30 cellular contexts compared by ENCODE assay signal in genomic region chr16:79001156-79001997, GRCh38.
A peak's percentile ranks its signal among the peaks of the same experiment; 100 is the strongest.
DNase-seq lines count a peak whose midpoint lies in the region; FAIRE-seq and TF ChIP-seq lines count a peak whose summit lies in the region.
"Had no signal": no experiment of that assay in that cellular context is flagged by ENCODE, and none has a peak within 500 bp of the region (broad histone marks: within the 10 kb centered on the region; RNA-seq: fewer than 3 reads in every experiment).

No MANE protein-coding gene starts in this region.

- H4K20me1 ChIP-seq in neural cell (ENCODE audit: insufficient read depth), result no peaks in the 10 kb centered on the region
- H4K20me1 ChIP-seq: BLaER1 treated with 17β-estradiol and CSF1 and Interleukin-3, amounts not matched to agents 10 nM and 100 nM had no signal

- no peak overlapping the region for H2AFZ ChIP-seq in neural cell (ENCODE audit: low read depth, low read length)

- no peak for TF ChIP-seq EP300 in neural cell (conservative IDR thresholded peaks at IDR 0.05; ENCODE audit: poor library complexity, severe bottlenecking)

- H3K9ac ChIP-seq in endodermal cell (ENCODE audit: extremely low read depth, low read length, poor library complexity, severe bottlenecking), result no peak overlapping the region
- H3K9ac ChIP-seq in neural cell (ENCODE audit: low read length), result peak overlapping the region; percentile 33
- H3K9ac ChIP-seq: BLaER1 treated with 17β-estradiol and CSF1 and Interleukin-3, amounts not matched to agents 10 nM and 100 nM had no signal

- peaks cover 4% of the 10 kb centered on the region for H3K4me1 ChIP-seq in endodermal cell (ENCODE audit: control insufficient read depth, insufficient read depth, low read length)
- no peaks in the 10 kb centered on the region for H3K4me1 ChIP-seq in small intestine (ENCODE audit: control insufficient read depth in 2 of 2, insufficient read depth in 1 of 2, low read depth in 1 of 2, low read length in 1 of 2)
- H3K4me1 ChIP-seq: ascending aorta, sigmoid colon had no signal

- no peaks in the 10 kb centered on the region for H3K36me3 Mint-ChIP-seq in endodermal cell (ENCODE audit: low read depth)
- H3K36me3 Mint-ChIP-seq: activated naive CD8-positive, alpha-beta T cell treated with anti-CD3 and anti-CD28 coated beads for 36 hours had no signal

- no peak for FAIRE-seq in small intestine (lab: Jason Lieb, UNC)
- FAIRE-seq: GM12878, HepG2, urothelium cell line had no signal

- in situ Hi-C loops in G401 (cut with HindIII; ENCODE audit: low sequenced_read_pairs), result no loop called here

- H3K27me3 Mint-ChIP-seq in endodermal cell (ENCODE audit: insufficient read depth), result no peaks in the 10 kb centered on the region
- H3K27me3 Mint-ChIP-seq: activated CD8-positive, alpha-beta T cell treated with anti-CD3 and anti-CD28 coated beads for 36 hours; activated naive CD8-positive, alpha-beta T cell treated with anti-CD3 and anti-CD28 coated beads for 36 hours; T-helper 17 cell had no signal

- H3K4me3 Mint-ChIP-seq in endodermal cell, result no peak overlapping the region
- H3K4me3 Mint-ChIP-seq: activated CD8-positive, alpha-beta T cell treated with anti-CD3 and anti-CD28 coated beads for 36 hours; activated naive CD8-positive, alpha-beta T cell treated with anti-CD3 and anti-CD28 coated beads for 36 hours; neural crest cell; stimulated activated naive B cell treated with anti-CD40 and anti-IgM and Interleukin-4, amounts not matched to agents 10 μg/mL and 1 μg/mL and 100 μg/mL, for 72 hours; T-helper 17 cell had no signal

- no peaks in the 10 kb centered on the region for H3K27me3 ChIP-seq in endodermal cell (ENCODE audit: control insufficient read depth, insufficient read depth, low read length, poor library complexity, severe bottlenecking)
- H3K27me3 ChIP-seq in neural cell (ENCODE audit: insufficient read depth, low read depth, low read length), result no peaks in the 10 kb centered on the region
- no peaks in the 10 kb centered on the region for H3K27me3 ChIP-seq in small intestine (ENCODE audit: control insufficient read depth in 2 of 2, insufficient read depth in 2 of 2, low read length in 2 of 2)
- H3K27me3 ChIP-seq: ascending aorta; BLaER1 treated with 17β-estradiol and CSF1 and Interleukin-3, amounts not matched to agents 10 nM and 100 nM; gastrocnemius medialis; sigmoid colon had no signal

- no peak overlapping the region for H3K4me2 ChIP-seq in neural cell (ENCODE audit: low read length)
- H3K4me2 ChIP-seq: BLaER1 treated with 17β-estradiol and CSF1 and Interleukin-3, amounts not matched to agents 10 nM and 100 nM had no signal

- no peaks in the 10 kb centered on the region for H3K9me2 ChIP-seq in neural cell (ENCODE audit: insufficient read depth, low read length)

- TF ChIP-seq RAD21 in neural cell (conservative IDR thresholded peaks at IDR 0.05), result no peak

- TF ChIP-seq CTCF in endodermal cell (conservative IDR thresholded peaks at IDR 0.05), result no peak
- TF ChIP-seq CTCF in neural cell (IDR thresholded peaks at IDR 0.05; ENCODE audit: poor library complexity, severe bottlenecking), result no peak
- no peak for TF ChIP-seq CTCF in GM10248 (IDR thresholded peaks at IDR 0.05; ENCODE audit: control extremely low read depth, extremely low read depth, low read depth, missing control alignments)

- H3K4me3 ChIP-seq in endodermal cell (ENCODE audit: low read length), result no peak overlapping the region
- no peak overlapping the region for H3K4me3 ChIP-seq in neural cell (ENCODE audit: low read length)
- no peak overlapping the region for H3K4me3 ChIP-seq in small intestine (ENCODE audit: low read depth in 1 of 2, low read length in 2 of 2)
- H3K4me3 ChIP-seq: ascending aorta; BLaER1 treated with 17β-estradiol and CSF1 and Interleukin-3, amounts not matched to agents 10 nM and 100 nM; gastrocnemius medialis; GM12878; sigmoid colon; SK-N-MC had no signal

- no peaks in the 10 kb centered on the region for H3K36me3 ChIP-seq in endodermal cell (ENCODE audit: control insufficient read depth, insufficient read depth, low read length)
- no peaks in the 10 kb centered on the region for H3K36me3 ChIP-seq in neural cell (ENCODE audit: insufficient read depth, low read length)
- H3K36me3 ChIP-seq in small intestine (ENCODE audit: control insufficient read depth in 2 of 2, insufficient read depth in 2 of 2, low read length in 2 of 2), result no peaks in the 10 kb centered on the region
- H3K36me3 ChIP-seq: ascending aorta; BLaER1 treated with 17β-estradiol and CSF1 and Interleukin-3, amounts not matched to agents 10 nM and 100 nM; gastrocnemius medialis; sigmoid colon had no signal

- POLR2A ChIA-PET in GM10248 (lab: Yijun Ruan, JAX), result no interaction called here

- CTCF ChIA-PET in GM10248 (lab: Yijun Ruan, JAX), result no interaction called here

- H3K27ac ChIP-seq in endodermal cell (ENCODE audit: low read depth, low read length), result peak overlapping the region; percentile 80
- H3K27ac ChIP-seq in neural cell (ENCODE audit: low read length), result no peak overlapping the region
- no peak overlapping the region for H3K27ac ChIP-seq in small intestine (ENCODE audit: low read depth in 1 of 2, low read length in 1 of 2)
- H3K27ac ChIP-seq: ascending aorta; BLaER1 treated with 17β-estradiol and CSF1 and Interleukin-3, amounts not matched to agents 10 nM and 100 nM; gastrocnemius medialis; HL-60; RWPE1; sigmoid colon; SK-N-MC had no signal

- DNase-seq in G401 (ENCODE audit: low spot score), result peak; percentile 65
- DNase-seq in NCI-H2227 (lab: John Stamatoyannopoulos, UW; ENCODE audit: unreplicated experiment), result peak; percentile 42
- DNase-seq in endodermal cell, result no peak
- no peak for DNase-seq in NCI-H1105 (lab: John Stamatoyannopoulos, UW)
- no peak for DNase-seq in NCI-H524 treated with DMSO at 0.1 percent for 48 hours (lab: John Stamatoyannopoulos, UW)
- no peak for DNase-seq in GM10248 (ENCODE audit: extremely low spot score)
- DNase-seq in small intestine, result no peak
- DNase-seq: activated CD4-positive, alpha-beta T cell treated with anti-CD3 and anti-CD28 coated beads for 1 hour; activated CD8-positive, alpha-beta T cell treated with anti-CD3 and anti-CD28 coated beads for 36 hours; activated effector memory CD4-positive, alpha-beta T cell treated with Interleukin-2 at 50 U/mL for 16 hours; activated naive CD8-positive, alpha-beta T cell treated with anti-CD3 and anti-CD28 coated beads for 36 hours; dermis blood vessel endothelial cell; gastrocnemius medialis; Karpas-422; midbrain; NCI-H1694; NCI-H82; sigmoid colon; stimulated activated naive B cell treated with anti-CD40 and anti-IgM and Interleukin-4, amounts not matched to agents 10 μg/mL and 1 μg/mL and 100 μg/mL, for 72 hours; T-helper 17 cell had no signal

- no peak overlapping the region for H3K27ac Mint-ChIP-seq in endodermal cell
- H3K27ac Mint-ChIP-seq: activated CD8-positive, alpha-beta T cell treated with anti-CD3 and anti-CD28 coated beads for 36 hours; activated naive CD8-positive, alpha-beta T cell treated with anti-CD3 and anti-CD28 coated beads for 36 hours; stimulated activated naive B cell treated with anti-CD40 and anti-IgM and Interleukin-4, amounts not matched to agents 10 μg/mL and 1 μg/mL and 100 μg/mL, for 72 hours; T-helper 17 cell had no signal

- H3K9me3 Mint-ChIP-seq in endodermal cell, result no peaks in the 10 kb centered on the region
- H3K9me3 Mint-ChIP-seq: activated CD8-positive, alpha-beta T cell treated with anti-CD3 and anti-CD28 coated beads for 36 hours; activated naive CD8-positive, alpha-beta T cell treated with anti-CD3 and anti-CD28 coated beads for 36 hours; neural crest cell; stimulated activated naive B cell treated with anti-CD40 and anti-IgM and Interleukin-4, amounts not matched to agents 10 μg/mL and 1 μg/mL and 100 μg/mL, for 72 hours had no signal

- H3K9me3 ChIP-seq in endodermal cell (ENCODE audit: control insufficient read depth, low read length), result no peaks in the 10 kb centered on the region
- H3K9me3 ChIP-seq in neural cell (ENCODE audit: low read length), result no peaks in the 10 kb centered on the region
- H3K9me3 ChIP-seq in small intestine (ENCODE audit: control insufficient read depth, low read depth), result no peaks in the 10 kb centered on the region
- H3K9me3 ChIP-seq: ascending aorta; BLaER1 treated with 17β-estradiol and CSF1 and Interleukin-3, amounts not matched to agents 10 nM and 100 nM; gastrocnemius medialis; sigmoid colon had no signal

- H3F3A ChIP-seq in neural cell (ENCODE audit: insufficient read depth, low read length, poor library complexity, severe bottlenecking), result no peaks in the 10 kb centered on the region

- H3K79me2 ChIP-seq in neural cell (replicated peaks; ENCODE audit: insufficient read depth, low read length), result no peaks in the 10 kb centered on the region

- WGBS in endodermal cell (ENCODE audit: insufficient coverage in 1 of 2, insufficient read length in 1 of 2), 2 experiments, result 50 to 56% methylated on average over 5 to 10 of the region's 10 CpGs
- 53 to 62% (median 60%) methylated on average over 10 of the region's 10 CpGs for WGBS in small intestine, 3 donors

- peaks cover 12% of the 10 kb centered on the region for H3K4me1 Mint-ChIP-seq in endodermal cell
- H3K4me1 Mint-ChIP-seq: activated naive CD8-positive, alpha-beta T cell treated with anti-CD3 and anti-CD28 coated beads for 36 hours had no signal

TF ChIP-seq in neural cell, 6 proteins besides CTCF, POLR2A, EP300 and RAD21:
- TF ChIP-seq REST (IDR thresholded peaks at IDR 0.05; ENCODE audit: borderline replicate concordance), result no peak

Comparison
In these comparisons a context has a peak if more than half of its experiments do, and no peak if none do; other contexts are left out.
1. DNase-seq: peak in G401 (single experiment) and NCI-H2227 (single experiment); none in endodermal cell (single experiment), NCI-H1105 (single experiment), NCI-H524 treated with DMSO at 0.1 percent for 48 hours (single experiment), GM10248 (single experiment) and small intestine (single experiment).